ENCODE assay signal across 8 cellular contexts in the genomic region with DNA sequence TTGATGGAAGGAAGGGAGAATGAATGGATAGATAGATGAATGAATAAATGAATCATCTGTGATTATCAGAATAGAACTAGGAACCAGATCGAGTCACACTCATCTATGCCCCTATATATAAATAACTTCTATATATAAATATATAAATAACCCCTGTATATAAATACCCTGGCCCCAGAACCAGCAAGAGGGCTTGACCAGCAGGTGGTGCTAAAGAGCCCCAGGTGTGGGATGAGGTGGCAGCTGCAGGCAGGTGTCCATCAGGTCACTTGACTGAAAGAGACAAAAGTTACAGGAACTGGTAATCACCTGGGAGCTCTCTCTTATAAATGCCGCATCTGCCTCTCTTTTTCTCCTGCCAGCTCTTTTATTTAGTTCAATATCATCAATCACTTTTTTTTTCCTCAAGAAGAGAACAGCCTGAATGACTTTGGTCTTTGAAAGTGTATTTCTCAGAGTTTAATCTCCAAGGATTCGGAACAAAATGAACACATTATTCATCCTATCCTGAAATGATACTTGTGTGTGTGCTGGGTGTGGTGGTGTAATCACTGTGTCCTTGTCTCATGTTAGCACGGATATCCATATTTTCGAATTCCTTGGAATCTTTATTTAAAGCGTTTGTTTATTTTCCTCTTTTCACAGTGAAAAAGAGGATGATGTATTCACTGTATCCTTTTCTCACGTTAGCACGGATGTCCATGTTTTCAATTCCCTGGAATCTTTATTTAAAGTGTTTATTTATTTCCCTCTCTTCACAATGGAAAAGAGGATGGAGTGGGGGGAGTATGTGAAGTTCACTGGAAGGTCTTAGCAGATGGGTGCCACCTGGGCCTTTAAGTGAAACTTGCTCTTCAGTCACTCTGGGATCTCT. TPM values are rescaled to one million over a fixed set of nuclear protein-coding genes. Genes with fewer than 3 reads are reported as not detected.
A peak's percentile ranks its signal among the peaks of the same experiment; 100 is the strongest.
DNase-seq lines count a peak whose midpoint lies in the region; ATAC-seq and TF ChIP-seq lines count a peak whose summit lies in the region.

No MANE protein-coding gene starts in this region.

- TF ChIP-seq POLR2A in erythroblast (IDR thresholded peaks at IDR 0.05; ENCODE audit: low read length) (no peak), stomach (IDR thresholded peaks at IDR 0.05) (no peak)

- H2AFZ ChIP-seq in GM23338 = no peak overlapping the region

- no peaks in the 10 kb centered on the region for H3K27me3 Mint-ChIP-seq in GM23338 (ENCODE audit: insufficient read depth, low read depth, poor library complexity)
- H3K27me3 Mint-ChIP-seq in activated CD8-positive, alpha-beta memory T cell treated with anti-CD3 and anti-CD28 coated beads, Interleukin-2, amount 10 ng/mL, durations not matched to agents 7 days and 5 days = peaks cover 34% of the 10 kb centered on the region
- H3K27me3 Mint-ChIP-seq in natural killer cell treated with Interleukin-12 subunit alpha and Interleukin-12 subunit beta and Interleukin-15 and Interleukin-18, amount 100 ng/mL, for 72 hours = peaks cover 20 to 24% of the 10 kb centered on the region in 2 donors

- H3F3A ChIP-seq in GM23338 (replicated peaks; ENCODE audit: low read depth) = no peaks in the 10 kb centered on the region

- H3K36me3 Mint-ChIP-seq in GM23338 (ENCODE audit: low read depth) = no peaks in the 10 kb centered on the region
- H3K36me3 Mint-ChIP-seq in activated CD8-positive, alpha-beta memory T cell treated with anti-CD3 and anti-CD28 coated beads, Interleukin-2, amount 10 ng/mL, durations not matched to agents 7 days and 5 days = peaks cover 14% of the 10 kb centered on the region
- peaks cover 8% of the 10 kb centered on the region for H3K36me3 Mint-ChIP-seq in natural killer cell treated with Interleukin-12 subunit alpha and Interleukin-12 subunit beta and Interleukin-15 and Interleukin-18, amount 100 ng/mL, for 72 hours

- H4K20me1 ChIP-seq in GM23338 (replicated peaks; ENCODE audit: insufficient read depth) = no peaks in the 10 kb centered on the region

- peak overlapping the region; percentile 64; the same call in 1 of the 2 replicates for H3K27ac Mint-ChIP-seq in GM23338
- H3K27ac Mint-ChIP-seq in activated CD8-positive, alpha-beta memory T cell treated with anti-CD3 and anti-CD28 coated beads, Interleukin-2, amount 10 ng/mL, durations not matched to agents 7 days and 5 days = no peak overlapping the region
- no peak overlapping the region for H3K27ac Mint-ChIP-seq in natural killer cell treated with Interleukin-12 subunit alpha and Interleukin-12 subunit beta and Interleukin-15 and Interleukin-18, amount 100 ng/mL, for 72 hours

- no peaks in the 10 kb centered on the region for H3K36me3 ChIP-seq in GM23338 (ENCODE audit: insufficient read depth)
- H3K36me3 ChIP-seq in stomach = no peaks in the 10 kb centered on the region

- CTCF ChIA-PET in activated CD8-positive, alpha-beta memory T cell treated with anti-CD3 and anti-CD28 coated beads, Interleukin-2, amount 10 ng/mL, durations not matched to agents 7 days and 5 days (lab: Charles Lee) = interaction anchor here (0.6 to 7.2 kb wide), 14 partner anchors 9 to 421 kb away, joined by 3 to 93 read pairs (median 4); no protein-coding TSS in a partner anchor

- H3K4me1 ChIP-seq in GM23338 (ENCODE audit: insufficient read depth) (no peaks in the 10 kb centered on the region; the same call in 1 of the 2 replicates), stomach (no peaks in the 10 kb centered on the region)

- H3K4me2 ChIP-seq in GM23338 = no peak overlapping the region

- DNase-seq in CD1c-positive myeloid dendritic cell (ENCODE audit: extremely low spot score) (peak; percentile 55), GM23338 (ENCODE audit: low spot score) (peak; percentile 90), NCI-H510A treated with DMSO at 0.1 percent for 48 hours (lab: John Stamatoyannopoulos, UW) (peak; percentile 53), erythroblast (lab: John Stamatoyannopoulos, UW) (peak; percentile 29 to 71), stomach (peak; percentile 80)
- peak; percentile 84 for DNase-seq in activated CD8-positive, alpha-beta memory T cell treated with anti-CD3 and anti-CD28 coated beads, Interleukin-2, amount 10 ng/mL, durations not matched to agents 7 days and 5 days
- DNase-seq in natural killer cell treated with Interleukin-12 subunit alpha and Interleukin-12 subunit beta and Interleukin-15 and Interleukin-18, amount 100 ng/mL, for 72 hours (ENCODE audit: low spot score) = peak; percentile 68

- no peak overlapping the region for H3K4me3 ChIP-seq in GM23338
- no peak overlapping the region for H3K4me3 ChIP-seq in stomach

- ATAC-seq in GM23338 (peak; percentile 96), GM21367 (IDR thresholded peaks at IDR 0.05; ENCODE audit: unreplicated experiment) (no peak)
- peak; percentile 50 for ATAC-seq in activated CD8-positive, alpha-beta memory T cell treated with anti-CD3 and anti-CD28 coated beads, Interleukin-2, amount 10 ng/mL, durations not matched to agents 7 days and 5 days
- no peak for ATAC-seq in natural killer cell treated with Interleukin-12 subunit alpha and Interleukin-12 subunit beta and Interleukin-15 and Interleukin-18, amount 100 ng/mL, for 72 hours

- TF ChIP-seq CTCF in GM23338 (conservative IDR thresholded peaks at IDR 0.05; ENCODE audit: low read depth in 2 of 2) = peak; percentile 76 to 86
- peak in 4 of 7 experiments; percentile 30 to 79 (median 64) for TF ChIP-seq CTCF in stomach (IDR thresholded peaks at IDR 0.05)

- no peaks in the 10 kb centered on the region for H3K9me2 ChIP-seq in GM23338 (ENCODE audit: insufficient read depth)

- H3K79me2 ChIP-seq in GM23338 (replicated peaks; ENCODE audit: insufficient read depth) = no peaks in the 10 kb centered on the region

- H3K9me3 ChIP-seq in stomach = no peaks in the 10 kb centered on the region

- WGBS in stomach, 5 donors = 30 to 43% (median 41%) methylated on average over 8 of the region's 8 CpGs

- H3K27ac ChIP-seq in GM23338 (ENCODE audit: low read depth) (no peak overlapping the region), stomach (no peak overlapping the region)

- no peaks in the 10 kb centered on the region; the same call in 2 of the 3 replicates for H3K9me3 Mint-ChIP-seq in GM23338
- peaks cover 12% of the 10 kb centered on the region for H3K9me3 Mint-ChIP-seq in activated CD8-positive, alpha-beta memory T cell treated with anti-CD3 and anti-CD28 coated beads, Interleukin-2, amount 10 ng/mL, durations not matched to agents 7 days and 5 days (ENCODE audit: low read depth)
- H3K9me3 Mint-ChIP-seq in natural killer cell treated with Interleukin-12 subunit alpha and Interleukin-12 subunit beta and Interleukin-15 and Interleukin-18, amount 100 ng/mL, for 72 hours = peaks cover 4% of the 10 kb centered on the region

- intact Hi-C loops in stomach (cut with DNase I; ENCODE audit: low total_unique reads) = no loop called here

- no peak overlapping the region for H3K4me3 Mint-ChIP-seq in GM23338
- H3K4me3 Mint-ChIP-seq in activated CD8-positive, alpha-beta memory T cell treated with anti-CD3 and anti-CD28 coated beads, Interleukin-2, amount 10 ng/mL, durations not matched to agents 7 days and 5 days = no peak overlapping the region
- no peak overlapping the region for H3K4me3 Mint-ChIP-seq in natural killer cell treated with Interleukin-12 subunit alpha and Interleukin-12 subunit beta and Interleukin-15 and Interleukin-18, amount 100 ng/mL, for 72 hours

- no peak for TF ChIP-seq EP300 in stomach (IDR thresholded peaks at IDR 0.05)

- H3K27me3 ChIP-seq in GM23338 (ENCODE audit: insufficient read depth) = no peaks in the 10 kb centered on the region
- peaks cover 0 to 12% (median 3%) of the 10 kb centered on the region in 3 donors for H3K27me3 ChIP-seq in stomach

- H3K4me1 Mint-ChIP-seq in GM23338 = peaks cover 6% of the 10 kb centered on the region; the same call in 1 of the 3 replicates
- peaks cover 28% of the 10 kb centered on the region for H3K4me1 Mint-ChIP-seq in activated CD8-positive, alpha-beta memory T cell treated with anti-CD3 and anti-CD28 coated beads, Interleukin-2, amount 10 ng/mL, durations not matched to agents 7 days and 5 days
- H3K4me1 Mint-ChIP-seq in natural killer cell treated with Interleukin-12 subunit alpha and Interleukin-12 subunit beta and Interleukin-15 and Interleukin-18, amount 100 ng/mL, for 72 hours (ENCODE audit: low read depth in 2 of 2) = peaks cover 18 to 19% of the 10 kb centered on the region in 2 donors

TF ChIP-seq in GM23338, 12 proteins besides CTCF, POLR2A, EP300 and RAD21:
- peak; percentile 19; the same call in 1 of the 2 replicates for TF ChIP-seq CREB1 (CRISPR knock-in tag; IDR thresholded peaks at IDR 0.05; ENCODE audit: low read depth)
- TF ChIP-seq NANOG (IDR thresholded peaks at IDR 0.05; ENCODE audit: borderline replicate concordance) = no peak

RNA-seq across cellular contexts. Expression of a gene that starts 35.4 kb away (rescaled TPM):
- total RNA-seq in GM23338 (2014; rRNA removed; shearing (Covaris generic)) = 16.0 and 36.7 TPM in 2 replicates
- polyA plus RNA-seq in GM23338 (2016; fragmentation: Nextera tagmentation; extraction: Ambion mirVana) (16.0 and 16.2 TPM in 2 replicates), stomach (10 to 100 TPM in 2 of 3 donors, 1 to 10 TPM in 1; 6.8 to 12.9 (median 12.5) TPM)
- total RNA-seq in activated CD8-positive, alpha-beta memory T cell treated with anti-CD3 and anti-CD28 coated beads, Interleukin-2, amount 10 ng/mL, durations not matched to agents 7 days and 5 days = 10 to 100 TPM; 28.3 to 38.2 TPM
- total RNA-seq in natural killer cell treated with Interleukin-12 subunit alpha and Interleukin-12 subunit beta and Interleukin-15 and Interleukin-18, amount 100 ng/mL, for 72 hours = 10 to 100 TPM; 45.0 to 79.9 TPM
- 100 to 1,000 TPM in 1 of 5 donors, 10 to 100 TPM in 4; 14.5 to 167 (median 68.8) TPM for total RNA-seq in stomach

Comparison
In these comparisons a context has a peak if more than half of its experiments do, and no peak if none do; other contexts are left out.
1. ATAC-seq: peak in GM23338 (single experiment) and activated CD8-positive, alpha-beta memory T cell treated with anti-CD3 and anti-CD28 coated beads, Interleukin-2, amount 10 ng/mL, durations not matched to agents 7 days and 5 days (single experiment); none in natural killer cell treated with Interleukin-12 subunit alpha and Interleukin-12 subunit beta and Interleukin-15 and Interleukin-18, amount 100 ng/mL, for 72 hours (0 of 2) and GM21367 (single experiment).
2. Peak in every context shown above with its lines, with median percentiles within 50 percentile points of each other: DNase-seq.